8 cellular contexts compared by ENCODE assay signal in genomic region chr20:21008951-21009350, GRCh38.
"Had no signal": no experiment of that assay in that cellular context is flagged by ENCODE, and none has a peak within 500 bp of the region (broad histone marks: within the 10 kb centered on the region; RNA-seq: fewer than 3 reads in every experiment).

No MANE protein-coding gene starts in this region.

- DNase-seq: GDM1, GF-D8 had no signal

- H3K4me3 ChIP-seq: GM12878 had no signal

- ATAC-seq: GM12878 had no signal

- FAIRE-seq: G401.6, GM12878, GM12891, GM12892, GM18507, GM19239 had no signal
